10 cellular contexts compared by ENCODE assay signal in genomic region chr17:64009571-64010402, GRCh38. TPM values are rescaled to one million over a fixed set of nuclear protein-coding genes. Genes with fewer than 3 reads are reported as not detected.
A peak's percentile ranks its signal among the peaks of the same experiment; 100 is the strongest.
DNase-seq lines count a peak whose midpoint lies in the region; ATAC-seq and TF ChIP-seq lines count a peak whose summit lies in the region.
"Had no signal": no experiment of that assay in that cellular context is flagged by ENCODE, and none has a peak within 500 bp of the region (broad histone marks: within the 10 kb centered on the region; RNA-seq: fewer than 3 reads in every experiment).

No MANE protein-coding gene starts in this region.

- no peak for TF ChIP-seq CTCF in left ventricle myocardium inferior (IDR thresholded peaks at IDR 0.05; ENCODE audit: borderline replicate concordance)
- TF ChIP-seq CTCF in activated B cell treated with CpG ODN at 0.5 μM for 24 hours (IDR thresholded peaks at IDR 0.05): no peak

- WGBS in right cardiac atrium: 64% methylated on average over 8 of the region's 8 CpGs
- 62% methylated on average over 8 of the region's 8 CpGs for WGBS in urinary bladder

- H3K27me3 Mint-ChIP-seq in activated B cell treated with CpG ODN at 0.5 μM for 24 hours: no peaks in the 10 kb centered on the region

- intact Hi-C loops in left ventricle myocardium inferior (cut with micrococcal nuclease) (no loop called here), right cardiac atrium (cut with DNase I) (no loop called here), activated B cell treated with CpG ODN at 0.5 μM for 24 hours (cut with micrococcal nuclease) (no loop called here)

- H3K36me3 Mint-ChIP-seq in activated B cell treated with CpG ODN at 0.5 μM for 24 hours (ENCODE audit: low read depth): peaks cover 62% of the 10 kb centered on the region

- H3K27me3 ChIP-seq in left ventricle myocardium inferior (ENCODE audit: low read depth) (no peaks in the 10 kb centered on the region), right cardiac atrium (ENCODE audit: control insufficient read depth, insufficient read depth) (no peaks in the 10 kb centered on the region)

- no peaks in the 10 kb centered on the region for H3K9me3 Mint-ChIP-seq in activated B cell treated with CpG ODN at 0.5 μM for 24 hours

- CTCF ChIA-PET in activated B cell treated with CpG ODN at 0.5 μM for 24 hours (lab: Charles Lee): interaction anchor here (1.4 kb wide), 1 partner anchor 16 kb away, joined by 3 read pairs; no protein-coding TSS in a partner anchor

- H3K36me3 ChIP-seq in left ventricle myocardium inferior: no peaks in the 10 kb centered on the region
- H3K36me3 ChIP-seq in urinary bladder (ENCODE audit: insufficient read depth): no peaks in the 10 kb centered on the region

- H3K4me3 Mint-ChIP-seq in activated B cell treated with CpG ODN at 0.5 μM for 24 hours: no peak overlapping the region

- H3K27ac Mint-ChIP-seq in activated B cell treated with CpG ODN at 0.5 μM for 24 hours: peak overlapping the region; percentile 35

- POLR2A ChIA-PET in activated B cell treated with CpG ODN at 0.5 μM for 24 hours (lab: Charles Lee): interaction anchor here (0.8 kb wide), 1 partner anchor 10 kb away, joined by 4 read pairs; no protein-coding TSS in a partner anchor

- H3K27ac ChIP-seq in left ventricle myocardium inferior (replicated peaks) (peak overlapping the region; percentile 89), right cardiac atrium (ENCODE audit: low read length) (no peak overlapping the region), urinary bladder (ENCODE audit: low read depth) (peak overlapping the region; percentile 65)

- DNase-seq in left ventricle myocardium inferior (no peak), right cardiac atrium (no peak), activated B cell treated with CpG ODN at 0.5 μM for 24 hours (no peak), iris pigment epithelial cell (ENCODE audit: low read depth) (peak; percentile 45)
- DNase-seq: psoas muscle had no signal

- H3K4me1 ChIP-seq in left ventricle myocardium inferior: peaks cover 50% of the 10 kb centered on the region
- H3K4me1 ChIP-seq in right cardiac atrium (ENCODE audit: control insufficient read depth, insufficient read depth, low read length): peaks cover 11% of the 10 kb centered on the region
- H3K4me1 ChIP-seq in urinary bladder (ENCODE audit: insufficient read depth): no peaks in the 10 kb centered on the region

- no peak overlapping the region for H3K4me3 ChIP-seq in left ventricle myocardium inferior
- H3K4me3 ChIP-seq in right cardiac atrium (ENCODE audit: low read length): no peak overlapping the region
- H3K4me3 ChIP-seq in urinary bladder (ENCODE audit: low read depth, low read length): no peak overlapping the region
- H3K4me3 ChIP-seq: GM12878, psoas muscle had no signal

- peaks cover 71% of the 10 kb centered on the region for H3K4me1 Mint-ChIP-seq in activated B cell treated with CpG ODN at 0.5 μM for 24 hours

- ATAC-seq in right cardiac atrium: no peak
- ATAC-seq in activated B cell treated with CpG ODN at 0.5 μM for 24 hours (ENCODE audit: low read depth): no peak
- no peak for ATAC-seq in HG02759 (IDR thresholded peaks at IDR 0.05; ENCODE audit: unreplicated experiment)
- ATAC-seq in HG02938 (IDR thresholded peaks at IDR 0.05; ENCODE audit: unreplicated experiment): no peak
- no peak for ATAC-seq in HG03460 (IDR thresholded peaks at IDR 0.05; ENCODE audit: unreplicated experiment)
- ATAC-seq: GM12878, psoas muscle had no signal

- H3K9me3 ChIP-seq in left ventricle myocardium inferior (replicated peaks) (no peaks in the 10 kb centered on the region), right cardiac atrium (ENCODE audit: control insufficient read depth, low read length) (no peaks in the 10 kb centered on the region)
- H3K9me3 ChIP-seq: psoas muscle had no signal

RNA-seq across cellular contexts. Expression of gene ICAM2, which starts 10.6 kb away (rescaled TPM):
- 28.2 TPM for total RNA-seq in left ventricle myocardium inferior
- total RNA-seq in right cardiac atrium: 10 to 100 TPM; 17.6 to 31.7 (median 26.3) TPM
- polyA plus RNA-seq in right cardiac atrium: 50.3 TPM
- 44.5 and 44.7 TPM in 2 replicates for total RNA-seq in activated B cell treated with CpG ODN at 0.5 μM for 24 hours
- total RNA-seq in urinary bladder: 29.0 TPM
- polyA plus RNA-seq in urinary bladder: 38.3 TPM

RNA-seq across cellular contexts. Expression of gene PRR29, which starts 11.6 kb away (rescaled TPM):
- total RNA-seq in left ventricle myocardium inferior: not detected
- total RNA-seq in right cardiac atrium: under 1 TPM in 3 of 4 donors, not detected in 1; 0.11 to 0.25 (median 0.15) TPM
- 0.45 TPM for polyA plus RNA-seq in right cardiac atrium
- total RNA-seq in activated B cell treated with CpG ODN at 0.5 μM for 24 hours: not detected in 2 replicates
- total RNA-seq in urinary bladder: 0.42 TPM
- polyA plus RNA-seq in urinary bladder: 0.34 TPM

RNA-seq across cellular contexts. Expression of gene SCN4A, which starts 37.1 kb away (rescaled TPM):
- 1.2 TPM for total RNA-seq in left ventricle myocardium inferior
- total RNA-seq in right cardiac atrium: 1 to 10 TPM; 1.7 to 5.8 (median 3.0) TPM
- 1.6 TPM for polyA plus RNA-seq in right cardiac atrium
- 0.49 and 0.78 TPM in 2 replicates for total RNA-seq in activated B cell treated with CpG ODN at 0.5 μM for 24 hours
- total RNA-seq in urinary bladder: 1.6 TPM
- 0.65 TPM for polyA plus RNA-seq in urinary bladder
